1 cellular context compared by ENCODE assay signal in the genomic region with DNA sequence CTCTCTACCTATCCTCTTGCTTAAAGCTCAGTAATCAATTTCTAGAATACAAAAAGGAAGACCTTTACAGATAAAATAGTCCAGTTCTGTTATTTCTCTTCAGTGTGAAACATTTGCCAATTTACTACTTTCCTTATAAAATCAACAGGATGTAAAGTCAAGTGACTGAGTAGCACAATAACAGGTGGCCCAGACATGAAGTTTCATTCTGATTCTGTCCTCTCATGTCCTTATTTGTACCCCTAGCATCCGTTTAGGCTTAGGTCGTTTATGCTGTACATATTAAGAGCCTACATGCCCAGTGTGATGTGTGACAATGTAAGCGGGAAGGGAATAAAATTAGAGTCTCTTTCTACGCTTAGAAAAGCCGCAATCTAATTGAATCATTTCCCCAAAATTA.
TF ChIP-seq lines count a peak whose summit lies in the region.

No MANE protein-coding gene starts in this region.

TF ChIP-seq in GM23338, 12 proteins besides CTCF, POLR2A, EP300 and RAD21 (continued from another document):
- TF ChIP-seq ZNF462 (CRISPR knock-in tag; IDR thresholded peaks at IDR 0.05) (no peak), JUNB (IDR thresholded peaks at IDR 0.05; ENCODE audit: unreplicated experiment) (no peak), EZH2 (IDR thresholded peaks at IDR 0.05; ENCODE audit: low read depth, unreplicated experiment) (no peak)
TF ChIP-seq in GM23338: peak in this region for 0.
